In genomic region chr12:8221844-8222243, GRCh38 we compare ENCODE assay signal across 3 cellular contexts. TPM values are rescaled to one million over a fixed set of nuclear protein-coding genes. Genes with fewer than 3 reads are reported as not detected.
"Had no signal": no experiment of that assay in that cellular context is flagged by ENCODE, and none has a peak within 500 bp of the region (broad histone marks: within the 10 kb centered on the region; RNA-seq: fewer than 3 reads in every experiment).

No MANE protein-coding gene starts in this region.

RNA-seq across cellular contexts. Expression of gene FAM90A1, which starts 5.6 kb away (rescaled TPM):
- total RNA-seq: LHCN-M2, MCF 10A, NCI-H460 had no signal
